In genomic region chr5:160020266-160020770, GRCh38 we compare ENCODE assay signal across 19 cellular contexts.
"Had no signal": no experiment of that assay in that cellular context is flagged by ENCODE, and none has a peak within 500 bp of the region (broad histone marks: within the 10 kb centered on the region; RNA-seq: fewer than 3 reads in every experiment).

No MANE protein-coding gene starts in this region.

- H3K27ac Mint-ChIP-seq: activated T-helper 2 cell treated with anti-CD3 and anti-CD28 coated beads, Interferon-gamma antibody, Interleukin-2, Interleukin-4, amounts not matched to agents 10 μg/mL and 5 μg/mL and 100 μg/mL, durations not matched to agents 14 hours and 24 hours and 36 hours had no signal

- H3K27me3 Mint-ChIP-seq: naive B cell had no signal

- H3K9me3 Mint-ChIP-seq: activated T-helper 2 cell treated with anti-CD3 and anti-CD28 coated beads, Interferon-gamma antibody, Interleukin-2, Interleukin-4, amounts not matched to agents 10 μg/mL and 5 μg/mL and 100 μg/mL, durations not matched to agents 14 hours and 24 hours and 36 hours; naive B cell had no signal

- ATAC-seq: gastroesophageal sphincter, left ventricle myocardium superior, Right ventricle myocardium inferior had no signal

- H3K9me3 ChIP-seq: breast epithelium, gastroesophageal sphincter, neutrophil, SK-N-SH, tibial nerve had no signal

- H3K4me1 ChIP-seq: breast epithelium had no signal

- H3K4me3 Mint-ChIP-seq: naive B cell had no signal

- DNase-seq: activated CD4-positive, alpha-beta T cell treated with anti-CD3 and anti-CD28 coated beads, Interleukin-2, amount 50 U/mL, for 4 hours; activated CD8-positive, alpha-beta memory T cell treated with anti-CD3 and anti-CD28 coated beads, Interleukin-2, amount 50 U/mL, for 4 hours; activated naive CD4-positive, alpha-beta T cell treated with anti-CD3 and anti-CD28 coated beads, Interleukin-2, amount 50 U/mL, for 16 hours; amygdala; effector CD4-positive, alpha-beta T cell; kidney; left ventricle myocardium superior; midbrain; naive B cell; posterior cingulate gyrus; SK-N-SH; small intestine had no signal

- H3K4me3 ChIP-seq: breast epithelium, gastroesophageal sphincter, tibial nerve had no signal

- H3K27me3 ChIP-seq: breast epithelium, gastroesophageal sphincter, neutrophil, tibial nerve had no signal

- H3K27ac ChIP-seq: breast epithelium, epithelial cell of prostate, neutrophil, tibial nerve had no signal

- H3K36me3 ChIP-seq: breast epithelium had no signal
